Comparison of ENCODE assay signal across 7 cellular contexts in genomic region chr3:192629429-192629828, GRCh38.
"Had no signal": no experiment of that assay in that cellular context is flagged by ENCODE, and none has a peak within 500 bp of the region (broad histone marks: within the 10 kb centered on the region; RNA-seq: fewer than 3 reads in every experiment).

No MANE protein-coding gene starts in this region.

- H2AFZ ChIP-seq: GM23248 had no signal

- H3K4me1 ChIP-seq: HAP-1 had no signal

- H3K36me3 ChIP-seq: HAP-1 had no signal

- H3K4me3 ChIP-seq: GM23248, HAP-1 had no signal

- H3K9me3 ChIP-seq: HAP-1 had no signal

- DNase-seq: GM23248, GOT3, H7, HFFc6, KBM-7 had no signal

- H3K27ac ChIP-seq: GM23248, HL-60 had no signal
